8 cellular contexts compared by ENCODE assay signal in the genomic region with DNA sequence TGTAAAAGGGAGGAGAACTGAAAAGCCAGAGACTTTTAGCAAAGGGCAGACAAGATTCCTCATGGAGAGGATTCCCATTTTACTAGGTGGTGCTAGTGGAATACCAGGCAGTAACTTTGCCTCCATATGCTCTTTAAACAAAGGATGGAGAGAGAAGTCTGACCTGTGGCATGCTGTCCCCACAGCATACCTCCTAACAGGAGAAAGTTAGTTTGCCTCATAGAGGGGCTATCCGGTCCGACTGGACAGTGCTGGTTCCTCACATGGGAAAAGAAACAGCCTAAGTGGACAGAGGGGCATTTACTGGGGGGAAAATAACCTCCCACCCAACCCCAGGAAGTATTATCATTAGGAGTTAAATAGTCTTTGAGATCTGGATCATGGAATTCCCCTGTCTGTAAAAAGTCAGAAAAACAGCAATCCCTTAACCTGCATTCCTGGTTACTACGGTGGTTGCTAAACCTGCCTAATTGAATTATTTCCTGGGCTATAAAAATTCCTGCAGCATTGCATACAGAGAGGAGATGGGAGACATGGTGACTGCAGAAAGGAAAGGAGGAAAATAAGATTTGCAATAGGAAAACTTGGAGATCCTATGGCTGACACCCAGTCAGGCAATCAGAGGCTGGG. TPM values are rescaled to one million over a fixed set of nuclear protein-coding genes. Genes with fewer than 3 reads are reported as not detected.
DNase-seq lines count a peak whose midpoint lies in the region; ATAC-seq and TF ChIP-seq lines count a peak whose summit lies in the region.

No MANE protein-coding gene starts in this region.

- H3K9me2 ChIP-seq in SK-N-SH: no peaks in the 10 kb centered on the region

- H3K27me3 ChIP-seq in SK-N-SH (ENCODE audit: insufficient read depth): no peaks in the 10 kb centered on the region
- no peaks in the 10 kb centered on the region for H3K27me3 ChIP-seq in gastroesophageal sphincter
- no peaks in the 10 kb centered on the region for H3K27me3 ChIP-seq in sigmoid colon

- peaks cover 10% of the 10 kb centered on the region for H3K36me3 Mint-ChIP-seq in activated CD4-positive, alpha-beta T cell treated with anti-CD3 and anti-CD28 coated beads, Interleukin-2, amount 10 ng/mL, durations not matched to agents 7 days and 5 days (ENCODE audit: low read depth)
- peaks cover 16% of the 10 kb centered on the region for H3K36me3 Mint-ChIP-seq in activated T-helper 1 cell treated with anti-CD3 and anti-CD28 coated beads, Interleukin-12 subunit alpha, Interleukin-12 subunit beta, Interleukin-2, Interleukin-4 antibody, amounts not matched to agents 30 ng/mL and 10 ng/mL and 1 ng/mL, durations not matched to agents 14 hours and 24 hours and 36 hours (ENCODE audit: low read depth)

- H4K20me1 ChIP-seq in SK-N-SH (ENCODE audit: insufficient read depth): no peaks in the 10 kb centered on the region

- H3K4me3 ChIP-seq in SK-N-SH (ENCODE audit: low read depth in 2 of 2, low read length in 1 of 2) (peak overlapping the region in 1 of 2 experiments; percentile 30; a peak in 2 of 4 replicates), gastroesophageal sphincter (peak overlapping the region in 1 of 2 donors; percentile 33), sigmoid colon (peak overlapping the region; percentile 21 to 44 (median 38))

- CTCF ChIA-PET in SK-N-SH (lab: Yijun Ruan, JAX): no interaction called here
- CTCF ChIA-PET in activated CD4-positive, alpha-beta T cell treated with anti-CD3 and anti-CD28 coated beads, Interleukin-2, amount 10 ng/mL, durations not matched to agents 7 days and 5 days (lab: Charles Lee): interaction anchor here (1.3 to 2.7 kb wide), 4 partner anchors 10 to 25 kb away, joined by 3 to 14 read pairs (median 4); no protein-coding TSS in a partner anchor

- no peak for TF ChIP-seq RAD21 in SK-N-SH (IDR thresholded peaks at IDR 0.05; ENCODE audit: low read length)

- TF ChIP-seq POLR2A in gastroesophageal sphincter (IDR thresholded peaks at IDR 0.05): no peak
- TF ChIP-seq POLR2A in sigmoid colon (IDR thresholded peaks at IDR 0.05): no peak

- peaks cover 0 to 5% of the 10 kb centered on the region in 2 experiments for H3K36me3 ChIP-seq in SK-N-SH (replicated peaks in 1 of 2; ENCODE audit: control insufficient read depth in 1 of 2, insufficient read depth in 2 of 2, low read length in 1 of 2)
- H3K36me3 ChIP-seq in gastroesophageal sphincter: no peaks in the 10 kb centered on the region
- no peaks in the 10 kb centered on the region for H3K36me3 ChIP-seq in sigmoid colon

- H3K9ac ChIP-seq in SK-N-SH: peak overlapping the region; percentile 54

- peak overlapping the region; percentile 69 for H3K4me2 ChIP-seq in SK-N-SH

- intact Hi-C loops in sigmoid colon (cut with DNase I): no loop called here
- intact Hi-C loops in activated T-helper 1 cell treated with anti-CD3 and anti-CD28 coated beads, Interleukin-12 subunit alpha, Interleukin-12 subunit beta, Interleukin-2, Interleukin-4 antibody, amounts not matched to agents 30 ng/mL and 10 ng/mL and 1 ng/mL, durations not matched to agents 14 hours and 24 hours and 36 hours (cut with micrococcal nuclease): no loop called here

- H3K27ac ChIP-seq in SK-N-SH (ENCODE audit: low read depth in 2 of 2, low read length in 1 of 2) (peak overlapping the region; percentile 65 to 66), gastroesophageal sphincter (peak overlapping the region in 3 of 4 donors; percentile 39 to 66 (median 58)), sigmoid colon (peak overlapping the region; percentile 62 to 78 (median 66))

- H3K79me2 ChIP-seq in SK-N-SH (ENCODE audit: insufficient read depth): no peaks in the 10 kb centered on the region

- no peaks in the 10 kb centered on the region for H3K27me3 Mint-ChIP-seq in activated CD4-positive, alpha-beta T cell treated with anti-CD3 and anti-CD28 coated beads, Interleukin-2, amount 10 ng/mL, durations not matched to agents 7 days and 5 days
- H3K27me3 Mint-ChIP-seq in activated T-helper 1 cell treated with anti-CD3 and anti-CD28 coated beads, Interleukin-12 subunit alpha, Interleukin-12 subunit beta, Interleukin-2, Interleukin-4 antibody, amounts not matched to agents 30 ng/mL and 10 ng/mL and 1 ng/mL, durations not matched to agents 14 hours and 24 hours and 36 hours (ENCODE audit: insufficient read depth): no peaks in the 10 kb centered on the region

- peaks cover 14 to 17% of the 10 kb centered on the region in 2 experiments; a peak in 3 of 4 replicates for H3K4me1 ChIP-seq in SK-N-SH (ENCODE audit: control insufficient read depth in 1 of 2, insufficient read depth in 2 of 2, low read depth in 1 of 2, low read length in 1 of 2)
- peaks cover 0 to 28% (median 0%) of the 10 kb centered on the region in 3 donors for H3K4me1 ChIP-seq in gastroesophageal sphincter
- peaks cover 0 to 25% (median 19%) of the 10 kb centered on the region in 4 donors for H3K4me1 ChIP-seq in sigmoid colon

- no peak overlapping the region for H3K4me3 Mint-ChIP-seq in activated CD4-positive, alpha-beta T cell treated with anti-CD3 and anti-CD28 coated beads, Interleukin-2, amount 10 ng/mL, durations not matched to agents 7 days and 5 days
- H3K4me3 Mint-ChIP-seq in activated T-helper 1 cell treated with anti-CD3 and anti-CD28 coated beads, Interleukin-12 subunit alpha, Interleukin-12 subunit beta, Interleukin-2, Interleukin-4 antibody, amounts not matched to agents 30 ng/mL and 10 ng/mL and 1 ng/mL, durations not matched to agents 14 hours and 24 hours and 36 hours: no peak overlapping the region

- DNase-seq in GM03348 (ENCODE audit: low spot score) (peak; percentile 43), SK-N-SH (no peak), sigmoid colon (no peak), GM13976 (ENCODE audit: low spot score) (no peak)
- no peak for DNase-seq in activated CD4-positive, alpha-beta T cell treated with anti-CD3 and anti-CD28 coated beads, Interleukin-2, amount 10 ng/mL, durations not matched to agents 7 days and 5 days
- no peak for DNase-seq in activated T-helper 1 cell treated with anti-CD3 and anti-CD28 coated beads, Interleukin-12 subunit alpha, Interleukin-12 subunit beta, Interleukin-2, Interleukin-4 antibody, amounts not matched to agents 30 ng/mL and 10 ng/mL and 1 ng/mL, durations not matched to agents 14 hours and 24 hours and 36 hours (ENCODE audit: low spot score)
- DNase-seq in activated effector memory CD4-positive, alpha-beta T cell treated with anti-CD3 and anti-CD28 coated beads, Interleukin-2, amount 50 U/mL, for 16 hours: no peak

- in situ Hi-C loops in GM13976 (cut with MboI; ENCODE audit: low sequenced_read_pairs, unreplicated experiment): no loop called here

- no peaks in the 10 kb centered on the region for H3K9me3 ChIP-seq in SK-N-SH
- no peaks in the 10 kb centered on the region for H3K9me3 ChIP-seq in gastroesophageal sphincter
- H3K9me3 ChIP-seq in sigmoid colon: no peaks in the 10 kb centered on the region

- ATAC-seq in gastroesophageal sphincter: no peak

- H2AFZ ChIP-seq in SK-N-SH (ENCODE audit: low read depth): peak overlapping the region; percentile 49; the same call in 1 of the 2 replicates

- TF ChIP-seq EP300 in SK-N-SH (IDR thresholded peaks at IDR 0.05; ENCODE audit: borderline replicate concordance in 1 of 2, low read depth in 1 of 2, low read length in 1 of 2) (no peak), gastroesophageal sphincter (IDR thresholded peaks at IDR 0.05) (no peak), sigmoid colon (IDR thresholded peaks at IDR 0.05) (no peak)

- 62% methylated on average over 3 of the region's 3 CpGs for WGBS in SK-N-SH (ENCODE audit: low lambda C conversion rate)
- WGBS in gastroesophageal sphincter (ENCODE audit: low coverage in 1 of 2), 2 donors: 30 to 36% methylated on average over 2 to 3 of the region's 3 CpGs
- 45 to 64% methylated on average over 3 of the region's 3 CpGs for WGBS in sigmoid colon, 2 donors

- no peaks in the 10 kb centered on the region for H3K9me3 Mint-ChIP-seq in activated CD4-positive, alpha-beta T cell treated with anti-CD3 and anti-CD28 coated beads, Interleukin-2, amount 10 ng/mL, durations not matched to agents 7 days and 5 days
- no peaks in the 10 kb centered on the region for H3K9me3 Mint-ChIP-seq in activated T-helper 1 cell treated with anti-CD3 and anti-CD28 coated beads, Interleukin-12 subunit alpha, Interleukin-12 subunit beta, Interleukin-2, Interleukin-4 antibody, amounts not matched to agents 30 ng/mL and 10 ng/mL and 1 ng/mL, durations not matched to agents 14 hours and 24 hours and 36 hours

- H3F3A ChIP-seq in SK-N-SH (replicated peaks; ENCODE audit: insufficient read depth): peaks cover 4% of the 10 kb centered on the region

- TF ChIP-seq CTCF in SK-N-SH (IDR thresholded peaks at IDR 0.05): no peak
- no peak for TF ChIP-seq CTCF in gastroesophageal sphincter (IDR thresholded peaks at IDR 0.05)
- TF ChIP-seq CTCF in sigmoid colon (IDR thresholded peaks at IDR 0.05): no peak
- TF ChIP-seq CTCF in GM13976 (IDR thresholded peaks at IDR 0.05; ENCODE audit: borderline replicate concordance, control extremely low read depth, extremely low read depth, insufficient read depth, missing control alignments): no peak

- POLR2A ChIA-PET in SK-N-SH (lab: Yijun Ruan, JAX): no interaction called here
- POLR2A ChIA-PET in activated CD4-positive, alpha-beta T cell treated with anti-CD3 and anti-CD28 coated beads, Interleukin-2, amount 10 ng/mL, durations not matched to agents 7 days and 5 days (lab: Charles Lee): no interaction called here

- H3K27ac Mint-ChIP-seq in activated CD4-positive, alpha-beta T cell treated with anti-CD3 and anti-CD28 coated beads, Interleukin-2, amount 10 ng/mL, durations not matched to agents 7 days and 5 days: no peak overlapping the region
- no peak overlapping the region for H3K27ac Mint-ChIP-seq in activated T-helper 1 cell treated with anti-CD3 and anti-CD28 coated beads, Interleukin-12 subunit alpha, Interleukin-12 subunit beta, Interleukin-2, Interleukin-4 antibody, amounts not matched to agents 30 ng/mL and 10 ng/mL and 1 ng/mL, durations not matched to agents 14 hours and 24 hours and 36 hours

- peaks cover 22% of the 10 kb centered on the region for H3K4me1 Mint-ChIP-seq in activated CD4-positive, alpha-beta T cell treated with anti-CD3 and anti-CD28 coated beads, Interleukin-2, amount 10 ng/mL, durations not matched to agents 7 days and 5 days
- H3K4me1 Mint-ChIP-seq in activated T-helper 1 cell treated with anti-CD3 and anti-CD28 coated beads, Interleukin-12 subunit alpha, Interleukin-12 subunit beta, Interleukin-2, Interleukin-4 antibody, amounts not matched to agents 30 ng/mL and 10 ng/mL and 1 ng/mL, durations not matched to agents 14 hours and 24 hours and 36 hours (ENCODE audit: low read depth): peaks cover 34% of the 10 kb centered on the region

RNA-seq across cellular contexts. Expression of a gene that starts 31.5 kb away (rescaled TPM):
- polyA plus RNA-seq in SK-N-SH (2012; rRNA removed): 5.3 and 6.2 TPM in 2 replicates
- polyA plus RNA-seq in SK-N-SH (2012; cell fraction: cytosol; rRNA removed): 6.4 and 7.6 TPM in 2 replicates
- polyA plus RNA-seq in SK-N-SH (2012; cell fraction: nucleus; rRNA removed): 6.2 and 8.9 TPM in 2 replicates
- 10 to 100 TPM; 10.6 to 14.8 (median 13.0) TPM for total RNA-seq in gastroesophageal sphincter
- 10 to 100 TPM; 10.5 to 15.3 (median 12.9) TPM for total RNA-seq in sigmoid colon
- polyA plus RNA-seq in sigmoid colon: 10 to 100 TPM; 10.7 to 15.0 (median 12.3) TPM
- 10 to 100 TPM; 19.4 to 24.9 TPM for total RNA-seq in activated CD4-positive, alpha-beta T cell treated with anti-CD3 and anti-CD28 coated beads, Interleukin-2, amount 10 ng/mL, durations not matched to agents 7 days and 5 days
- 25.6 and 32.8 TPM in 2 replicates for total RNA-seq in activated T-helper 1 cell treated with anti-CD3 and anti-CD28 coated beads, Interleukin-12 subunit alpha, Interleukin-12 subunit beta, Interleukin-2, Interleukin-4 antibody, amounts not matched to agents 30 ng/mL and 10 ng/mL and 1 ng/mL, durations not matched to agents 14 hours and 24 hours and 36 hours

RNA-seq across cellular contexts. Expression of a gene that starts 56.0 kb away (rescaled TPM):
- polyA plus RNA-seq in SK-N-SH (2012; rRNA removed): 93.2 and 137 TPM in 2 replicates
- polyA plus RNA-seq in SK-N-SH (2012; cell fraction: cytosol; rRNA removed): 86.9 and 101 TPM in 2 replicates
- 126 and 213 TPM in 2 replicates for polyA plus RNA-seq in SK-N-SH (2012; cell fraction: nucleus; rRNA removed)
- total RNA-seq in gastroesophageal sphincter: 10 to 100 TPM; 49.0 to 66.8 (median 58.1) TPM
- total RNA-seq in sigmoid colon: 10 to 100 TPM; 33.3 to 55.8 (median 44.5) TPM
- 100 to 1,000 TPM; 129 to 183 (median 155) TPM for polyA plus RNA-seq in sigmoid colon
- 10 to 100 TPM; 70.6 to 75.9 TPM for total RNA-seq in activated CD4-positive, alpha-beta T cell treated with anti-CD3 and anti-CD28 coated beads, Interleukin-2, amount 10 ng/mL, durations not matched to agents 7 days and 5 days
- total RNA-seq in activated T-helper 1 cell treated with anti-CD3 and anti-CD28 coated beads, Interleukin-12 subunit alpha, Interleukin-12 subunit beta, Interleukin-2, Interleukin-4 antibody, amounts not matched to agents 30 ng/mL and 10 ng/mL and 1 ng/mL, durations not matched to agents 14 hours and 24 hours and 36 hours: 36.2 and 38.0 TPM in 2 replicates
